11 cellular contexts compared by ENCODE assay signal in genomic region chr2:145158051-145158586, GRCh38.
DNase-seq lines count a peak whose midpoint lies in the region; ATAC-seq and TF ChIP-seq lines count a peak whose summit lies in the region.
"Had no signal": no experiment of that assay in that cellular context is flagged by ENCODE, and none has a peak within 500 bp of the region (broad histone marks: within the 10 kb centered on the region; RNA-seq: fewer than 3 reads in every experiment).

No MANE protein-coding gene starts in this region.

- no peak overlapping the region for H3K4me3 Mint-ChIP-seq in osteocyte (ENCODE audit: unreplicated experiment)
- H3K4me3 Mint-ChIP-seq in naive thymus-derived CD4-positive, alpha-beta T cell, result no peak overlapping the region
- H3K4me3 Mint-ChIP-seq: activated CD8-positive, alpha-beta T cell treated with anti-CD3 and anti-CD28 coated beads, Interleukin-2, amount 10 ng/mL, durations not matched to agents 7 days and 5 days had no signal

- peak overlapping the region; percentile 60 for H3K27ac ChIP-seq in fibroblast of lung (ENCODE audit: insufficient read depth, low read length)
- no peak overlapping the region for H3K27ac ChIP-seq in naive thymus-derived CD4-positive, alpha-beta T cell (ENCODE audit: low read depth, low read length)

- intact Hi-C loops in naive thymus-derived CD4-positive, alpha-beta T cell (cut with micrococcal nuclease), result no loop called here

- H3K9ac ChIP-seq in fibroblast of lung (ENCODE audit: insufficient read depth, low read length), result no peak overlapping the region

- no peaks in the 10 kb centered on the region for H4K20me1 ChIP-seq in fibroblast of lung (ENCODE audit: control insufficient read depth, extremely low read depth, insufficient read depth, low read length)

- CTCF ChIA-PET in naive thymus-derived CD4-positive, alpha-beta T cell (lab: Charles Lee), result no interaction called here

- H3K4me2 ChIP-seq in fibroblast of lung (ENCODE audit: extremely low read depth, insufficient read depth, low read length), result peak overlapping the region; percentile 49

- no peaks in the 10 kb centered on the region for H3K27me3 ChIP-seq in fibroblast of lung (ENCODE audit: control insufficient read depth, insufficient read depth, low read length)
- no peaks in the 10 kb centered on the region for H3K27me3 ChIP-seq in naive thymus-derived CD4-positive, alpha-beta T cell (ENCODE audit: control insufficient read depth in 2 of 2, insufficient read depth in 2 of 2, low read length in 2 of 2)

- no peak overlapping the region for H3K4me3 ChIP-seq in AG10803 (ENCODE audit: low read length)
- H3K4me3 ChIP-seq in fibroblast of lung (replicated peaks in 1 of 4; ENCODE audit: control extremely low read depth in 1 of 4, insufficient read depth in 1 of 4, low read depth in 3 of 4, low read length in 4 of 4), result no peak overlapping the region
- no peak overlapping the region for H3K4me3 ChIP-seq in naive thymus-derived CD4-positive, alpha-beta T cell (ENCODE audit: low read length)

- no peaks in the 10 kb centered on the region for H3K79me2 ChIP-seq in fibroblast of lung (ENCODE audit: control insufficient read depth, insufficient read depth, low read length)

- H3K4me1 Mint-ChIP-seq in osteocyte (ENCODE audit: unreplicated experiment), result peaks cover 44% of the 10 kb centered on the region
- H3K4me1 Mint-ChIP-seq in naive thymus-derived CD4-positive, alpha-beta T cell, result peaks cover 0 to 1% (median 0%) of the 10 kb centered on the region in 7 donors

- POLR2A ChIA-PET in naive thymus-derived CD4-positive, alpha-beta T cell (lab: Charles Lee), result no interaction called here

- TF ChIP-seq CTCF in AG10803 (conservative IDR thresholded peaks at IDR 0.05; ENCODE audit: low read length) (no peak), fibroblast of lung (conservative IDR thresholded peaks at IDR 0.05 in 1 of 2, IDR thresholded peaks at IDR 0.05 in 1 of 2; ENCODE audit: low read depth in 1 of 2, low read length in 2 of 2) (no peak), osteocyte (IDR thresholded peaks at IDR 0.05) (no peak)

- peaks cover 11% of the 10 kb centered on the region for H3K9me3 Mint-ChIP-seq in osteocyte (ENCODE audit: unreplicated experiment)
- H3K9me3 Mint-ChIP-seq in naive thymus-derived CD4-positive, alpha-beta T cell, result peaks cover 0 to 21% (median 2%) of the 10 kb centered on the region in 11 donors

- H3K36me3 ChIP-seq in fibroblast of lung (ENCODE audit: control insufficient read depth, insufficient read depth, low read length), result no peaks in the 10 kb centered on the region
- no peaks in the 10 kb centered on the region for H3K36me3 ChIP-seq in naive thymus-derived CD4-positive, alpha-beta T cell (ENCODE audit: control insufficient read depth in 2 of 3, insufficient read depth in 3 of 3, low read length in 3 of 3)

- no peak overlapping the region for H2AFZ ChIP-seq in fibroblast of lung (ENCODE audit: low read length)

- ATAC-seq in naive thymus-derived CD4-positive, alpha-beta T cell, result no peak
- ATAC-seq in GM18520 (IDR thresholded peaks at IDR 0.05; ENCODE audit: unreplicated experiment), result no peak
- ATAC-seq: activated CD8-positive, alpha-beta T cell treated with anti-CD3 and anti-CD28 coated beads, Interleukin-2, amount 10 ng/mL, durations not matched to agents 7 days and 5 days had no signal

- H3K4me1 ChIP-seq in fibroblast of lung (ENCODE audit: control insufficient read depth, extremely low read depth, insufficient read depth, low read length), result peaks cover 14% of the 10 kb centered on the region
- H3K4me1 ChIP-seq in naive thymus-derived CD4-positive, alpha-beta T cell (ENCODE audit: control insufficient read depth in 2 of 2, insufficient read depth in 2 of 2, low read length in 2 of 2), result no peaks in the 10 kb centered on the region

- peak; percentile 95 for DNase-seq in AG10803 (ENCODE audit: low read depth)
- DNase-seq in NCI-H69 (lab: John Stamatoyannopoulos, UW), result peak; percentile 100
- peak; percentile 92 to 99 for DNase-seq in fibroblast of lung (ENCODE audit: low read depth in 2 of 2)
- DNase-seq in osteocyte (ENCODE audit: extremely low spot score, unreplicated experiment), result peak; percentile 85
- no peak for DNase-seq in naive thymus-derived CD4-positive, alpha-beta T cell
- no peak for DNase-seq in pons (ENCODE audit: low spot score)
- DNase-seq in stimulated activated CD4-positive, alpha-beta T cell treated with anti-CD3 and anti-CD28 coated beads, Interleukin-15, amount 100 ng/mL, for 24 hours, result no peak
- DNase-seq: activated CD8-positive, alpha-beta T cell treated with anti-CD3 and anti-CD28 coated beads, Interleukin-2, amount 10 ng/mL, durations not matched to agents 7 days and 5 days; dermis blood vessel endothelial cell; NCI-H774 had no signal

- peak overlapping the region; percentile 90 for H3K27ac Mint-ChIP-seq in osteocyte (ENCODE audit: unreplicated experiment)
- no peak overlapping the region for H3K27ac Mint-ChIP-seq in naive thymus-derived CD4-positive, alpha-beta T cell
- H3K27ac Mint-ChIP-seq: activated CD8-positive, alpha-beta T cell treated with anti-CD3 and anti-CD28 coated beads, Interleukin-2, amount 10 ng/mL, durations not matched to agents 7 days and 5 days had no signal

- H3K27me3 Mint-ChIP-seq in osteocyte (ENCODE audit: unreplicated experiment), result no peaks in the 10 kb centered on the region
- peaks cover 0 to 10% (median 0%) of the 10 kb centered on the region in 5 donors for H3K27me3 Mint-ChIP-seq in naive thymus-derived CD4-positive, alpha-beta T cell

- no peaks in the 10 kb centered on the region for H3K9me3 ChIP-seq in fibroblast of lung (ENCODE audit: control insufficient read depth, insufficient read depth, low read depth, low read length)
- H3K9me3 ChIP-seq in naive thymus-derived CD4-positive, alpha-beta T cell (ENCODE audit: control insufficient read depth in 2 of 3, low read length in 3 of 3), result no peaks in the 10 kb centered on the region

- H3K36me3 Mint-ChIP-seq in osteocyte (ENCODE audit: unreplicated experiment), result peaks cover 7% of the 10 kb centered on the region
- no peaks in the 10 kb centered on the region for H3K36me3 Mint-ChIP-seq in naive thymus-derived CD4-positive, alpha-beta T cell

Comparison
In these comparisons a context has a peak if more than half of its experiments do, and no peak if none do; other contexts are left out.
1. DNase-seq: peak in AG10803 (single experiment), NCI-H69 (single experiment), fibroblast of lung (2 of 2) and osteocyte (single experiment); none in naive thymus-derived CD4-positive, alpha-beta T cell (0 of 9), pons (single experiment) and stimulated activated CD4-positive, alpha-beta T cell treated with anti-CD3 and anti-CD28 coated beads, Interleukin-15, amount 100 ng/mL, for 24 hours (single experiment).